In genomic region chr18:43367895-43368294, GRCh38 we compare ENCODE assay signal across 8 cellular contexts.
"Had no signal": no experiment of that assay in that cellular context is flagged by ENCODE, and none has a peak within 500 bp of the region (broad histone marks: within the 10 kb centered on the region; RNA-seq: fewer than 3 reads in every experiment).

No MANE protein-coding gene starts in this region.

- ATAC-seq: GM12878 had no signal

- H3K4me3 ChIP-seq: GM12878 had no signal

- DNase-seq: GDM1, GF-D8 had no signal

- FAIRE-seq: G401.6, GM12878, GM12891, GM12892, GM18507, GM19239 had no signal
